30 cellular contexts compared by ENCODE assay signal in genomic region chr16:4207229-4207628, GRCh38. TPM values are rescaled to one million over a fixed set of nuclear protein-coding genes. Genes with fewer than 3 reads are reported as not detected.
DNase-seq lines count a peak whose midpoint lies in the region; ATAC-seq and TF ChIP-seq lines count a peak whose summit lies in the region.
"Had no signal": no experiment of that assay in that cellular context is flagged by ENCODE, and none has a peak within 500 bp of the region (broad histone marks: within the 10 kb centered on the region; RNA-seq: fewer than 3 reads in every experiment).

No MANE protein-coding gene starts in this region.

- H2AK9ac ChIP-seq in IMR-90 (replicated peaks; ENCODE audit: low read depth, low read length, poor library complexity): no peak overlapping the region

- dilution Hi-C loops in IMR-90 (cut with HindIII; ENCODE audit: low sequenced_read_pairs, unreplicated experiment): no loop called here

- H2BK20ac ChIP-seq in IMR-90 (ENCODE audit: low read depth, low read length): no peak overlapping the region

- no peak overlapping the region for H3K18ac ChIP-seq in IMR-90 (ENCODE audit: low read depth, low read length)

- no peak overlapping the region for H4K91ac ChIP-seq in IMR-90 (ENCODE audit: insufficient read depth, low read depth, low read length)

- no peaks in the 10 kb centered on the region for H3K9me1 ChIP-seq in IMR-90 (ENCODE audit: insufficient read depth, low read length)

- no peaks in the 10 kb centered on the region for H3K4me1 Mint-ChIP-seq in activated T-cell treated with anti-CD3 and anti-CD28 coated beads, Interleukin-2, amount 50 U/mL, for 72 hours (ENCODE audit: low read depth)
- H3K4me1 Mint-ChIP-seq in activated T-cell treated with anti-CD3 and anti-CD28 coated beads, Interleukin-2, amount 50 U/mL, for 4 hours (ENCODE audit: low read depth): peaks cover 8% of the 10 kb centered on the region
- H3K4me1 Mint-ChIP-seq in immature natural killer cell: peaks cover 0 to 2% of the 10 kb centered on the region in 2 donors

- TF ChIP-seq POLR2A in IMR-90 (IDR thresholded peaks at IDR 0.05; ENCODE audit: low read depth, low read length): no peak

- H3K4ac ChIP-seq in IMR-90 (ENCODE audit: low read depth, low read length): no peak overlapping the region

- POLR2A ChIA-PET in IMR-90 (lab: Charles Lee; ENCODE audit: unreplicated experiment) (no interaction called here), HEK293T (lab: Yijun Ruan, JAX) (no interaction called here)

- H3K4me3 ChIP-seq in IMR-90 (ENCODE audit: insufficient read depth, low read depth, low read length) (no peak overlapping the region), heart right ventricle (no peak overlapping the region), psoas muscle (peak overlapping the region; percentile 53)

- no peaks in the 10 kb centered on the region for H4K20me1 ChIP-seq in IMR-90 (ENCODE audit: insufficient read depth, low read length)

- no peak overlapping the region for H2BK15ac ChIP-seq in IMR-90 (ENCODE audit: low read depth, low read length)

- in situ Hi-C loops in IMR-90 (cut with MboI; ENCODE audit: low sequenced_read_pairs): no loop called here

- 56% methylated on average over 11 of the region's 14 CpGs; no CpG with 5 or more reads in 1 of the 2 experiments for WGBS in IMR-90 (ENCODE audit: extremely low coverage in 2 of 2, insufficient read length in 1 of 2), 2 experiments
- 45 to 57% methylated on average over 14 of the region's 14 CpGs for WGBS in heart right ventricle, 2 donors
- WGBS in psoas muscle, 3 donors: 29 to 56% (median 41%) methylated on average over 14 of the region's 14 CpGs

- no peak for DNase-seq in activated T-cell treated with anti-CD3 and anti-CD28 coated beads, Interleukin-2, amount 50 U/mL, for 72 hours
- DNase-seq in activated T-cell treated with anti-CD3 and anti-CD28 coated beads, Interleukin-2, amount 50 U/mL, for 4 hours: no peak
- DNase-seq in IMR-90: no peak
- DNase-seq in heart right ventricle: no peak
- DNase-seq in psoas muscle: peak in 1 of 2 donors; percentile 64
- no peak for DNase-seq in immature natural killer cell
- DNase-seq in HEK293T (ENCODE audit: extremely low spot score): no peak
- DNase-seq in COR-L47 (lab: John Stamatoyannopoulos, UW): no peak
- DNase-seq: 8988T; activated CD4-positive, alpha-beta T cell treated with anti-CD3 and anti-CD28 coated beads for 1 hour; activated CD8-positive, alpha-beta T cell treated with anti-CD3 and anti-CD28 coated beads, Interleukin-2, amount 10 ng/mL, durations not matched to agents 7 days and 5 days; caudate nucleus; cortex of kidney; effector memory CD8-positive, alpha-beta T cell; NCI-H1105 treated with DMSO at 0.1 percent for 48 hours; NCI-H1930; NCI-H2227 treated with DMSO at 0.1 percent for 48 hours; NCI-H526; stimulated activated CD4-positive, alpha-beta T cell treated with anti-CD3 and anti-CD28 coated beads, Interleukin-4, amount 100 ng/mL, for 24 hours had no signal

- H3K27ac ChIP-seq in IMR-90 (ENCODE audit: insufficient read depth, low read length): no peak overlapping the region
- peak overlapping the region in 9 of 10 donors; percentile 9 to 84 (median 55) for H3K27ac ChIP-seq in heart right ventricle
- H3K27ac ChIP-seq in psoas muscle: peak overlapping the region; percentile 82

- H3K9ac ChIP-seq in IMR-90 (ENCODE audit: low read depth, low read length): no peak overlapping the region

- CTCF ChIA-PET in IMR-90 (lab: Yijun Ruan, JAX): no interaction called here
- CTCF ChIA-PET in HEK293T (lab: Yijun Ruan, JAX): no interaction called here

- no peak overlapping the region for H3K56ac ChIP-seq in IMR-90 (ENCODE audit: extremely low read depth, insufficient read depth, low read length)

- H3K9me3 ChIP-seq in IMR-90 (ENCODE audit: control insufficient read depth, insufficient read depth, low read length) (no peaks in the 10 kb centered on the region), heart right ventricle (no peaks in the 10 kb centered on the region), psoas muscle (no peaks in the 10 kb centered on the region)

- no TSS peak for BruUV-seq in IMR-90 (replicated peaks; lab: Mats Ljungman, UMichigan)

- peaks cover 2% of the 10 kb centered on the region for H3K4me1 ChIP-seq in IMR-90 (ENCODE audit: control insufficient read depth, insufficient read depth, low read length)
- peaks cover 24 to 76% (median 52%) of the 10 kb centered on the region in 9 donors for H3K4me1 ChIP-seq in heart right ventricle
- peaks cover 80% of the 10 kb centered on the region for H3K4me1 ChIP-seq in psoas muscle

- no peak overlapping the region for H4K5ac ChIP-seq in IMR-90 (ENCODE audit: low read depth, low read length)

- peaks cover 5% of the 10 kb centered on the region for H3K27me3 Mint-ChIP-seq in activated T-cell treated with anti-CD3 and anti-CD28 coated beads, Interleukin-2, amount 50 U/mL, for 72 hours (ENCODE audit: low read depth)
- no peaks in the 10 kb centered on the region for H3K27me3 Mint-ChIP-seq in activated T-cell treated with anti-CD3 and anti-CD28 coated beads, Interleukin-2, amount 50 U/mL, for 4 hours (ENCODE audit: low read depth)
- peaks cover 0 to 12% (median 7%) of the 10 kb centered on the region in 3 donors for H3K27me3 Mint-ChIP-seq in immature natural killer cell (ENCODE audit: low read depth in 3 of 3)
- H3K27me3 Mint-ChIP-seq: activated naive CD8-positive, alpha-beta T cell; type B pancreatic cell had no signal

- ATAC-seq in activated T-cell treated with anti-CD3 and anti-CD28 coated beads, Interleukin-2, amount 50 U/mL, for 72 hours (replicated peaks in 1 of 2): no peak
- no peak for ATAC-seq in activated T-cell treated with anti-CD3 and anti-CD28 coated beads, Interleukin-2, amount 50 U/mL, for 4 hours
- no peak for ATAC-seq in IMR-90 (ENCODE audit: low read depth)
- peak in 6 of 8 donors; percentile 4 to 26 (median 16) for ATAC-seq in heart right ventricle
- ATAC-seq in psoas muscle: peak; percentile 5 to 30 (median 18)
- ATAC-seq: activated CD8-positive, alpha-beta T cell treated with anti-CD3 and anti-CD28 coated beads, Interleukin-2, amount 10 ng/mL, durations not matched to agents 7 days and 5 days; effector memory CD8-positive, alpha-beta T cell; left lobe of liver; SK-N-SH treated with all-trans-retinoic acid at 6 μM for 48 hours had no signal

- no peak overlapping the region for H2BK5ac ChIP-seq in IMR-90 (ENCODE audit: low read depth, low read length, poor library complexity, severe bottlenecking)

- no peak overlapping the region for H3K27ac Mint-ChIP-seq in activated T-cell treated with anti-CD3 and anti-CD28 coated beads, Interleukin-2, amount 50 U/mL, for 72 hours
- no peak overlapping the region for H3K27ac Mint-ChIP-seq in immature natural killer cell
- H3K27ac Mint-ChIP-seq: activated CD8-positive, alpha-beta T cell treated with anti-CD3 and anti-CD28 coated beads, Interleukin-2, amount 10 ng/mL, durations not matched to agents 7 days and 5 days; activated naive CD8-positive, alpha-beta T cell; progenitor cell of endocrine pancreas; type B pancreatic cell had no signal

- H4K8ac ChIP-seq in IMR-90 (ENCODE audit: low read depth in 2 of 2, low read length in 2 of 2): no peak overlapping the region

- 0 out of 2 replicates have a peak overlapping the region, but pooled peaks have one; percentile 3 for H2BK120ac ChIP-seq in IMR-90 (ENCODE audit: low read depth, low read length)

- H3K4me3 Mint-ChIP-seq in activated T-cell treated with anti-CD3 and anti-CD28 coated beads, Interleukin-2, amount 50 U/mL, for 72 hours: peak overlapping the region; percentile 6 to 42
- no peak overlapping the region for H3K4me3 Mint-ChIP-seq in activated T-cell treated with anti-CD3 and anti-CD28 coated beads, Interleukin-2, amount 50 U/mL, for 4 hours
- H3K4me3 Mint-ChIP-seq in immature natural killer cell: no peak overlapping the region
- H3K4me3 Mint-ChIP-seq: activated CD8-positive, alpha-beta T cell treated with anti-CD3 and anti-CD28 coated beads, Interleukin-2, amount 10 ng/mL, durations not matched to agents 7 days and 5 days; activated naive CD8-positive, alpha-beta T cell; type B pancreatic cell had no signal

- H3K27me3 ChIP-seq in IMR-90 (ENCODE audit: control insufficient read depth, insufficient read depth, low read length) (no peaks in the 10 kb centered on the region), heart right ventricle (no peaks in the 10 kb centered on the region), psoas muscle (ENCODE audit: insufficient read depth in 3 of 3, low read length in 2 of 3) (no peaks in the 10 kb centered on the region)

- TF ChIP-seq CTCF in IMR-90 (conservative IDR thresholded peaks at IDR 0.05; ENCODE audit: low read depth, low read length) (no peak), heart right ventricle (IDR thresholded peaks at IDR 0.05) (no peak), psoas muscle (IDR thresholded peaks at IDR 0.05) (no peak)

- H2AK5ac ChIP-seq in IMR-90 (ENCODE audit: low read depth, low read length): no peak overlapping the region

- H2AFZ ChIP-seq in IMR-90 (replicated peaks; ENCODE audit: low read length, poor library complexity): peak overlapping the region; percentile 30

- H3K36me3 ChIP-seq in IMR-90 (ENCODE audit: control insufficient read depth, insufficient read depth, low read length) (no peaks in the 10 kb centered on the region), heart right ventricle (peaks cover 0 to 28% (median 0%) of the 10 kb centered on the region in 9 donors), psoas muscle (ENCODE audit: insufficient read depth in 1 of 2, low read depth in 1 of 2) (peaks cover 5 to 41% of the 10 kb centered on the region in 2 donors)

- no peak for TF ChIP-seq RAD21 in IMR-90 (IDR thresholded peaks at IDR 0.05; ENCODE audit: low read length)

- no peak overlapping the region for H3K23ac ChIP-seq in IMR-90 (ENCODE audit: low read depth, low read length)

- no peak overlapping the region for H3K14ac ChIP-seq in IMR-90 (replicated peaks; ENCODE audit: low read depth, low read length)

- no peaks in the 10 kb centered on the region for H3K36me3 Mint-ChIP-seq in activated T-cell treated with anti-CD3 and anti-CD28 coated beads, Interleukin-2, amount 50 U/mL, for 72 hours (ENCODE audit: insufficient read depth in 2 of 2)
- no peaks in the 10 kb centered on the region for H3K36me3 Mint-ChIP-seq in activated T-cell treated with anti-CD3 and anti-CD28 coated beads, Interleukin-2, amount 50 U/mL, for 4 hours (ENCODE audit: insufficient read depth)
- no peaks in the 10 kb centered on the region for H3K36me3 Mint-ChIP-seq in immature natural killer cell
- H3K36me3 Mint-ChIP-seq: activated naive CD8-positive, alpha-beta T cell; type B pancreatic cell had no signal

- intact Hi-C loops in IMR-90 (cut with micrococcal nuclease): no loop called here
- intact Hi-C loops in heart right ventricle (cut with DNase I): loop anchor here in 5 of 10 donors (5.0 to 10.0 kb wide), 3 partner anchors 35 to 198 kb away; partner anchors contain the start of gene SRL (in 3 of the 5)
- intact Hi-C loops in psoas muscle (cut with DNase I): loop anchor here in 1 of 2 donors (5.0 to 10.0 kb wide), 2 partner anchors 35 to 128 kb away; partner anchors contain the start of gene SRL

- no peaks in the 10 kb centered on the region for H3K79me1 ChIP-seq in IMR-90 (ENCODE audit: low read depth in 1 of 2, low read length in 2 of 2)

- no peaks in the 10 kb centered on the region for H3K9me3 Mint-ChIP-seq in activated T-cell treated with anti-CD3 and anti-CD28 coated beads, Interleukin-2, amount 50 U/mL, for 72 hours
- H3K9me3 Mint-ChIP-seq in activated T-cell treated with anti-CD3 and anti-CD28 coated beads, Interleukin-2, amount 50 U/mL, for 4 hours: no peaks in the 10 kb centered on the region
- H3K9me3 Mint-ChIP-seq in immature natural killer cell: no peaks in the 10 kb centered on the region
- H3K9me3 Mint-ChIP-seq: effector memory CD8-positive, alpha-beta T cell; type B pancreatic cell had no signal

- H3K4me2 ChIP-seq in IMR-90 (ENCODE audit: low read depth, low read length): no peak overlapping the region

RNA-seq across cellular contexts. Expression of gene SRL, which starts 34.7 kb away (rescaled TPM):
- total RNA-seq in activated T-cell treated with anti-CD3 and anti-CD28 coated beads, Interleukin-2, amount 50 U/mL, for 72 hours: not detected
- under 1 TPM in 1 of 3 donors, not detected in 2; 0.05 TPM for total RNA-seq in activated T-cell treated with anti-CD3 and anti-CD28 coated beads, Interleukin-2, amount 50 U/mL, for 4 hours
- under 0.01 TPM in 1 of 2 replicates, not detected in the other for total RNA-seq in IMR-90 (2012; rRNA removed)
- 0.04 and 0.14 TPM in 2 replicates for polyA plus RNA-seq in IMR-90 (2012; rRNA removed)
- 0.08 TPM in 2 replicates for polyA plus RNA-seq in IMR-90 (2012; cell fraction: cytosol; rRNA removed)
- 0.04 and 0.13 TPM in 2 replicates for polyA plus RNA-seq in IMR-90 (2012; cell fraction: nucleus; rRNA removed; ENCODE audit: low replicate concordance)
- 100 to 1,000 TPM; 443 to 587 (median 486) TPM for total RNA-seq in heart right ventricle
- 100 to 1,000 TPM; 161 to 224 TPM for polyA plus RNA-seq in heart right ventricle
- 100 to 1,000 TPM; 305 to 552 (median 476) TPM for total RNA-seq in psoas muscle
- 100 to 1,000 TPM; 196 to 276 (median 206) TPM for polyA plus RNA-seq in psoas muscle
- not detected for polyA plus RNA-seq in immature natural killer cell
- total RNA-seq: activated CD8-positive, alpha-beta T cell treated with anti-CD3 and anti-CD28 coated beads, Interleukin-2, amount 10 ng/mL, durations not matched to agents 7 days and 5 days; astrocyte; Daoy; epithelial cell of proximal tubule; HT-29; M059J; progenitor cell of endocrine pancreas; T-helper 2 cell treated with Interferon-gamma antibody and Interleukin-4, amounts not matched to agents 100 ng/mL and 5 ng/mL, for 36 hours had no signal

Comparison
In these comparisons a context has a peak if more than half of its experiments do, and no peak if none do; other contexts are left out.
1. H3K4me3 Mint-ChIP-seq: peak in activated T-cell treated with anti-CD3 and anti-CD28 coated beads, Interleukin-2, amount 50 U/mL, for 72 hours (2 of 2); none in activated T-cell treated with anti-CD3 and anti-CD28 coated beads, Interleukin-2, amount 50 U/mL, for 4 hours (single experiment) and immature natural killer cell (0 of 5).
2. ATAC-seq: peak in heart right ventricle (6 of 8) and psoas muscle (4 of 4); none in activated T-cell treated with anti-CD3 and anti-CD28 coated beads, Interleukin-2, amount 50 U/mL, for 72 hours (0 of 2), activated T-cell treated with anti-CD3 and anti-CD28 coated beads, Interleukin-2, amount 50 U/mL, for 4 hours (0 of 2) and IMR-90 (single experiment).
3. RNA of gene SRL, which starts 34.7 kb away (total RNA-seq): 443 to 587 TPM in heart right ventricle and 305 to 552 TPM in psoas muscle; not detected in activated T-cell treated with anti-CD3 and anti-CD28 coated beads, Interleukin-2, amount 50 U/mL, for 72 hours, 0.05 TPM in activated T-cell treated with anti-CD3 and anti-CD28 coated beads, Interleukin-2, amount 50 U/mL, for 4 hours and under 0.01 TPM in IMR-90; every median in the first group is over 100 times any median in the second.